1 cellular context compared by ENCODE assay signal in genomic region chr1:32906652-32907051, GRCh38.
TF ChIP-seq lines count a peak whose summit lies in the region.

No MANE protein-coding gene starts in this region.

TF ChIP-seq in K562, 482 proteins besides CTCF, POLR2A, EP300 and RAD21:
- TF ChIP-seq TGIF2 (CRISPR knock-in tag; IDR thresholded peaks at IDR 0.05): no peak
- TF ChIP-seq KLF10 (CRISPR knock-in tag; IDR thresholded peaks at IDR 0.05): no peak
- TF ChIP-seq GATA2 (CRISPR knock-in tag; IDR thresholded peaks at IDR 0.05): no peak
- no peak for TF ChIP-seq CCAR2 (IDR thresholded peaks at IDR 0.05; ENCODE audit: low read depth, low read length)
- TF ChIP-seq ZSCAN29 (IDR thresholded peaks at IDR 0.05): no peak
- TF ChIP-seq BRD9 (IDR thresholded peaks at IDR 0.05; ENCODE audit: low read depth, partially characterized antibody): no peak
- TF ChIP-seq ZEB2 (IDR thresholded peaks at IDR 0.05): no peak
- no peak for TF ChIP-seq ETS1 (conservative IDR thresholded peaks at IDR 0.05; ENCODE audit: control insufficient read depth, low read depth, low read length)
- no peak for TF ChIP-seq GTF2F1 (IDR thresholded peaks at IDR 0.05; ENCODE audit: low read depth, low read length)
- TF ChIP-seq LCOR (CRISPR knock-in tag; IDR thresholded peaks at IDR 0.05): no peak
- no peak for TF ChIP-seq ZSCAN32 (CRISPR knock-in tag; IDR thresholded peaks at IDR 0.05)
- no peak for TF ChIP-seq ZNF232 (CRISPR knock-in tag; IDR thresholded peaks at IDR 0.05)
- no peak for TF ChIP-seq SAFB2 (IDR thresholded peaks at IDR 0.05; ENCODE audit: borderline replicate concordance, low read depth, low read length, severe bottlenecking)
- no peak for TF ChIP-seq ZNF316 (IDR thresholded peaks at IDR 0.05)
- no peak for TF ChIP-seq PBX2 (CRISPR knock-in tag; IDR thresholded peaks at IDR 0.05; ENCODE audit: low read depth)
- TF ChIP-seq PBX2 (tag; conservative IDR thresholded peaks at IDR 0.05; ENCODE audit: low read depth): no peak
- TF ChIP-seq TAF9B (IDR thresholded peaks at IDR 0.05; ENCODE audit: partially characterized antibody): no peak
